32 cellular contexts compared by ENCODE assay signal in genomic region chr6:153101461-153101860, GRCh38. TPM values are rescaled to one million over a fixed set of nuclear protein-coding genes. Genes with fewer than 3 reads are reported as not detected.
"Had no signal": no experiment of that assay in that cellular context is flagged by ENCODE, and none has a peak within 500 bp of the region (broad histone marks: within the 10 kb centered on the region; RNA-seq: fewer than 3 reads in every experiment).

No MANE protein-coding gene starts in this region.

- H3K4me3 ChIP-seq: adrenal gland, ascending aorta, breast epithelium, coronary artery, dorsolateral prefrontal cortex, esophagus muscularis mucosa, gastrocnemius medialis, heart right ventricle had no signal

- H3K27me3 ChIP-seq: adrenal gland, ascending aorta, breast epithelium, dorsolateral prefrontal cortex, esophagus muscularis mucosa, foreskin keratinocyte, gastrocnemius medialis, heart right ventricle had no signal

- DNase-seq: activated CD4-positive, alpha-beta memory T cell treated with anti-CD3 and anti-CD28 coated beads for 36 hours; activated CD4-positive, alpha-beta T cell treated with anti-CD3 and anti-CD28 coated beads for 36 hours; activated CD4-positive, alpha-beta T cell treated with anti-CD3 and anti-CD28 coated beads, Interleukin-2, amount 10 ng/mL, durations not matched to agents 24 days and 14 days; activated CD4-positive, CD25-positive, alpha-beta regulatory T cell; activated CD4-positive, CD25-positive, alpha-beta regulatory T cell treated with anti-CD3 and anti-CD28 coated beads, Interleukin-2, amount 50 U/mL, for 72 hours; activated CD8-positive, alpha-beta memory T cell treated with anti-CD3 and anti-CD28 coated beads, Interleukin-2, amount 10 ng/mL, durations not matched to agents 7 days and 5 days; activated CD8-positive, alpha-beta memory T cell treated with anti-CD3 and anti-CD28 coated beads, Interleukin-2, amount 50 U/mL, for 4 hours; activated CD8-positive, alpha-beta T cell treated with anti-CD3 and anti-CD28 coated beads, Interleukin-2, amount 10 ng/mL, durations not matched to agents 7 days and 5 days; activated effector memory CD4-positive, alpha-beta T cell treated with anti-CD3 and anti-CD28 coated beads, Interleukin-2, amount 50 U/mL, for 16 hours; activated naive CD4-positive, alpha-beta T cell treated with anti-CD3 and anti-CD28 coated beads for 36 hours; activated naive CD8-positive, alpha-beta T cell treated with anti-CD3 and anti-CD28 coated beads for 36 hours; activated naive CD8-positive, alpha-beta T cell treated with anti-CD3 and anti-CD28 coated beads, Interleukin-2, amount 50 U/mL, for 24 hours; activated T-cell treated with anti-CD3 and anti-CD28 coated beads, Interleukin-2, amount 50 U/mL, for 1 hour; activated T-cell treated with anti-CD3 and anti-CD28 coated beads, Interleukin-2, amount 50 U/mL, for 48 hours; adrenal gland; dorsolateral prefrontal cortex; effector memory CD4-positive, alpha-beta T cell; endodermal cell; foreskin keratinocyte; gastrocnemius medialis; heart right ventricle; hippocampal formation; T-helper 1 cell; T-helper 17 cell; T1000 had no signal

- H3K27ac ChIP-seq: adrenal gland, breast epithelium, coronary artery, dorsolateral prefrontal cortex, esophagus muscularis mucosa, foreskin keratinocyte, gastrocnemius medialis, heart right ventricle had no signal

- ATAC-seq: activated CD4-positive, alpha-beta T cell treated with anti-CD3 and anti-CD28 coated beads for 36 hours; activated CD8-positive, alpha-beta memory T cell treated with anti-CD3 and anti-CD28 coated beads, Interleukin-2, amount 10 ng/mL, durations not matched to agents 7 days and 5 days; activated CD8-positive, alpha-beta T cell treated with anti-CD3 and anti-CD28 coated beads, Interleukin-2, amount 10 ng/mL, durations not matched to agents 7 days and 5 days; activated naive CD8-positive, alpha-beta T cell treated with anti-CD3 and anti-CD28 coated beads, Interleukin-2, amount 50 U/mL, for 24 hours; foreskin keratinocyte; gastrocnemius medialis; heart right ventricle; T-helper 17 cell had no signal

- H3K9me3 ChIP-seq: adrenal gland, ascending aorta, breast epithelium, esophagus muscularis mucosa, gastrocnemius medialis, heart right ventricle had no signal

- H3K36me3 ChIP-seq: adrenal gland, ascending aorta, breast epithelium, esophagus muscularis mucosa, gastrocnemius medialis, heart right ventricle had no signal

- H3K4me1 ChIP-seq: adrenal gland, breast epithelium, foreskin keratinocyte had no signal

RNA-seq across cellular contexts. Expression of gene RGS17, which starts 29.6 kb away (rescaled TPM):
- total RNA-seq: activated CD4-positive, alpha-beta memory T cell treated with anti-CD3 and anti-CD28 coated beads for 36 hours; activated CD4-positive, alpha-beta T cell treated with anti-CD3 and anti-CD28 coated beads for 36 hours; activated CD4-positive, alpha-beta T cell treated with anti-CD3 and anti-CD28 coated beads, Interleukin-2, amount 10 ng/mL, durations not matched to agents 24 days and 14 days; activated CD8-positive, alpha-beta memory T cell treated with anti-CD3 and anti-CD28 coated beads for 36 hours; activated CD8-positive, alpha-beta memory T cell treated with anti-CD3 and anti-CD28 coated beads, Interleukin-2, amount 10 ng/mL, durations not matched to agents 7 days and 5 days; activated CD8-positive, alpha-beta T cell treated with anti-CD3 and anti-CD28 coated beads, Interleukin-2, amount 10 ng/mL, durations not matched to agents 7 days and 5 days; activated naive CD4-positive, alpha-beta T cell treated with anti-CD3 and anti-CD28 coated beads for 36 hours; activated naive CD8-positive, alpha-beta T cell treated with anti-CD3 and anti-CD28 coated beads for 36 hours; activated T-helper 1 cell treated with anti-CD3 and anti-CD28 coated beads, Interleukin-12 subunit alpha, Interleukin-12 subunit beta, Interleukin-2, Interleukin-4 antibody, amounts not matched to agents 30 ng/mL and 10 ng/mL and 1 ng/mL, durations not matched to agents 14 hours and 24 hours and 36 hours; activated T-helper 2 cell treated with anti-CD3 and anti-CD28 coated beads, Interferon-gamma antibody, Interleukin-2, Interleukin-4, amounts not matched to agents 10 μg/mL and 5 μg/mL and 100 μg/mL, durations not matched to agents 14 hours and 24 hours and 36 hours; ascending aorta; T-helper 17 cell had no signal
